In genomic region chr7:90597879-90598278, GRCh38 we compare ENCODE assay signal across 11 cellular contexts. TPM values are rescaled to one million over a fixed set of nuclear protein-coding genes. Genes with fewer than 3 reads are reported as not detected.
DNase-seq lines count a peak whose midpoint lies in the region; ATAC-seq, FAIRE-seq and TF ChIP-seq lines count a peak whose summit lies in the region.
"Had no signal": no experiment of that assay in that cellular context is flagged by ENCODE, and none has a peak within 500 bp of the region (broad histone marks: within the 10 kb centered on the region; RNA-seq: fewer than 3 reads in every experiment).

No MANE protein-coding gene starts in this region.

- H3K27me3 Mint-ChIP-seq in activated B cell treated with CpG ODN at 0.5 μM for 24 hours, result no peaks in the 10 kb centered on the region

- CTCF ChIA-PET in activated B cell treated with CpG ODN at 0.5 μM for 24 hours (lab: Charles Lee), result interaction anchor here (0.9 to 1.7 kb wide), 2 partner anchors 93 to 142 kb away, joined by 3 to 4 read pairs; no protein-coding TSS in a partner anchor

- H3K4me1 ChIP-seq in heart right ventricle, result peaks cover 0 to 51% (median 30%) of the 10 kb centered on the region in 9 donors
- peaks cover 2% of the 10 kb centered on the region for H3K4me1 ChIP-seq in iPS-18a (ENCODE audit: control insufficient read depth, low read depth, low read length)
- peaks cover 27% of the 10 kb centered on the region for H3K4me1 ChIP-seq in suprapubic skin
- no peaks in the 10 kb centered on the region for H3K4me1 ChIP-seq in pancreas

- H3K27ac Mint-ChIP-seq in activated B cell treated with CpG ODN at 0.5 μM for 24 hours, result peak overlapping the region; percentile 85
- H3K27ac Mint-ChIP-seq: activated CD4-positive, alpha-beta memory T cell treated with anti-CD3 and anti-CD28 coated beads for 36 hours had no signal

- ATAC-seq in heart right ventricle, result no peak
- no peak for ATAC-seq in activated B cell treated with CpG ODN at 0.5 μM for 24 hours (ENCODE audit: low read depth)
- ATAC-seq in pancreas, result no peak
- ATAC-seq: Panc1 had no signal

- H3K4me3 ChIP-seq in heart right ventricle, result peak overlapping the region in 8 of 10 donors; percentile 63 to 90 (median 74)
- H3K4me3 ChIP-seq in iPS-18a (ENCODE audit: low read length), result peak overlapping the region; percentile 76
- H3K4me3 ChIP-seq in suprapubic skin, result peak overlapping the region; percentile 81
- peak overlapping the region in 1 of 4 donors; percentile 78 for H3K4me3 ChIP-seq in pancreas

- TF ChIP-seq POLR2A in suprapubic skin (IDR thresholded peaks at IDR 0.05) (no peak), GM12892 (IDR thresholded peaks at IDR 0.05; ENCODE audit: low read depth, low read length) (no peak)

- POLR2A ChIA-PET in activated B cell treated with CpG ODN at 0.5 μM for 24 hours (lab: Charles Lee), result interaction anchor here (0.8 to 1.1 kb wide), 2 partner anchors 9 to 10 kb away, joined by 3 read pairs; no protein-coding TSS in a partner anchor

- H3K27ac ChIP-seq in heart right ventricle (peak overlapping the region in 1 of 10 donors; percentile 91), iPS-18a (ENCODE audit: low read length) (no peak overlapping the region), suprapubic skin (no peak overlapping the region), pancreas (peak overlapping the region in 1 of 4 donors; percentile 6)

- no peak overlapping the region for H3K9ac ChIP-seq in iPS-18a (ENCODE audit: low read length)

- intact Hi-C loops in heart right ventricle (cut with DNase I) (loop anchor here in 3 of 10 donors (2.0 to 10.0 kb wide), 4 partner anchors 47 to 434 kb away; partner anchors contain the start of gene PTTG1IP2 (in 1 of the 3)), cardiac septum (cut with DNase I) (loop anchor here (2.0 kb wide), 1 partner anchor 27 kb away; no protein-coding TSS in a partner anchor), activated B cell treated with CpG ODN at 0.5 μM for 24 hours (cut with micrococcal nuclease) (loop anchor here (5.0 to 10.0 kb wide), 7 partner anchors 139 to 1849 kb away; partner anchors contain the start of genes AKAP9, CFAP69, CYP51A1 and FZD1), pancreas (cut with DNase I) (no loop called here)

- FAIRE-seq in pancreas (lab: Jason Lieb, UNC), result no peak
- FAIRE-seq in GM12892 (lab: Jason Lieb, UNC), result no peak

- H3K9me3 ChIP-seq in heart right ventricle (no peaks in the 10 kb centered on the region), iPS-18a (ENCODE audit: control insufficient read depth, low read depth, low read length) (no peaks in the 10 kb centered on the region), suprapubic skin (no peaks in the 10 kb centered on the region), pancreas (no peaks in the 10 kb centered on the region)

- H3K27me3 ChIP-seq in heart right ventricle (peaks cover 0 to 5% (median 0%) of the 10 kb centered on the region in 7 donors), iPS-18a (ENCODE audit: control insufficient read depth, insufficient read depth, low read length) (peaks cover 8% of the 10 kb centered on the region), suprapubic skin (peaks cover 8% of the 10 kb centered on the region), pancreas (no peaks in the 10 kb centered on the region)

- 19 to 27% methylated on average over 6 of the region's 6 CpGs for WGBS in heart right ventricle, 2 donors
- 49% methylated on average over 6 of the region's 6 CpGs for WGBS in suprapubic skin
- WGBS in pancreas, 2 donors, result 11 to 15% methylated on average over 6 of the region's 6 CpGs

- H3K36me3 Mint-ChIP-seq in activated B cell treated with CpG ODN at 0.5 μM for 24 hours (ENCODE audit: low read depth), result peaks cover 3% of the 10 kb centered on the region
- H3K36me3 Mint-ChIP-seq: activated CD4-positive, alpha-beta memory T cell treated with anti-CD3 and anti-CD28 coated beads for 36 hours had no signal

- TF ChIP-seq EP300 in suprapubic skin (IDR thresholded peaks at IDR 0.05), result no peak

- DNase-seq in heart right ventricle (no peak), cardiac septum (ENCODE audit: low spot score) (no peak), activated B cell treated with CpG ODN at 0.5 μM for 24 hours (no peak), suprapubic skin (ENCODE audit: low spot score in 2 of 2) (no peak), NCI-H1105 treated with DMSO at 0.1 percent for 48 hours (lab: John Stamatoyannopoulos, UW) (no peak), pancreas (no peak), GM12892 (ENCODE audit: insufficient read length) (no peak)
- DNase-seq: activated CD4-positive, alpha-beta memory T cell treated with anti-CD3 and anti-CD28 coated beads for 36 hours; stimulated activated CD4-positive, alpha-beta T cell treated with anti-CD3 and anti-CD28 coated beads, Interleukin-15, amount 100 ng/mL, for 24 hours had no signal

- peaks cover 66% of the 10 kb centered on the region for H3K4me1 Mint-ChIP-seq in activated B cell treated with CpG ODN at 0.5 μM for 24 hours

- peak overlapping the region; percentile 96 for H3K4me3 Mint-ChIP-seq in activated B cell treated with CpG ODN at 0.5 μM for 24 hours
- H3K4me3 Mint-ChIP-seq: activated CD4-positive, alpha-beta memory T cell treated with anti-CD3 and anti-CD28 coated beads for 36 hours had no signal

- TF ChIP-seq CTCF in heart right ventricle (IDR thresholded peaks at IDR 0.05) (no peak), activated B cell treated with CpG ODN at 0.5 μM for 24 hours (IDR thresholded peaks at IDR 0.05) (no peak), suprapubic skin (IDR thresholded peaks at IDR 0.05) (no peak), pancreas (IDR thresholded peaks at IDR 0.05) (no peak)

- H3K9me3 Mint-ChIP-seq in activated B cell treated with CpG ODN at 0.5 μM for 24 hours, result no peaks in the 10 kb centered on the region
- H3K9me3 Mint-ChIP-seq: activated CD4-positive, alpha-beta memory T cell treated with anti-CD3 and anti-CD28 coated beads for 36 hours had no signal

- H3K36me3 ChIP-seq in heart right ventricle (no peaks in the 10 kb centered on the region), iPS-18a (ENCODE audit: control insufficient read depth, low read depth, low read length) (no peaks in the 10 kb centered on the region), suprapubic skin (no peaks in the 10 kb centered on the region), pancreas (no peaks in the 10 kb centered on the region)

RNA-seq across cellular contexts. Expression of gene CDK14, which starts 1.8 kb away (rescaled TPM):
- 10 to 100 TPM; 12.7 to 36.5 (median 25.5) TPM for total RNA-seq in heart right ventricle
- 1 to 10 TPM; 3.9 to 7.7 TPM for polyA plus RNA-seq in heart right ventricle
- total RNA-seq in cardiac septum, result 25.7 TPM
- 130 and 140 TPM in 2 replicates for total RNA-seq in activated B cell treated with CpG ODN at 0.5 μM for 24 hours
- total RNA-seq in suprapubic skin, result 1 to 10 TPM; 3.5 to 5.1 (median 3.9) TPM
- 10 to 100 TPM; 17.6 to 48.3 (median 29.6) TPM for total RNA-seq in pancreas
- polyA plus RNA-seq in pancreas, result 1 to 10 TPM; 4.5 to 7.6 TPM
- polyA plus RNA-seq in GM12892 (2012; ENCODE audit: missing spikeins), result 4.2 TPM
- total RNA-seq: activated CD4-positive, alpha-beta memory T cell treated with anti-CD3 and anti-CD28 coated beads for 36 hours had no signal

Comparison
In these comparisons a context has a peak if more than half of its experiments do, and no peak if none do; other contexts are left out.
1. intact Hi-C loops: an anchor here in cardiac septum (2.0 kb wide) and activated B cell treated with CpG ODN at 0.5 μM for 24 hours (5.0 to 10.0 kb wide); none called in pancreas.